Comparison of ENCODE assay signal across 19 cellular contexts in the genomic region with DNA sequence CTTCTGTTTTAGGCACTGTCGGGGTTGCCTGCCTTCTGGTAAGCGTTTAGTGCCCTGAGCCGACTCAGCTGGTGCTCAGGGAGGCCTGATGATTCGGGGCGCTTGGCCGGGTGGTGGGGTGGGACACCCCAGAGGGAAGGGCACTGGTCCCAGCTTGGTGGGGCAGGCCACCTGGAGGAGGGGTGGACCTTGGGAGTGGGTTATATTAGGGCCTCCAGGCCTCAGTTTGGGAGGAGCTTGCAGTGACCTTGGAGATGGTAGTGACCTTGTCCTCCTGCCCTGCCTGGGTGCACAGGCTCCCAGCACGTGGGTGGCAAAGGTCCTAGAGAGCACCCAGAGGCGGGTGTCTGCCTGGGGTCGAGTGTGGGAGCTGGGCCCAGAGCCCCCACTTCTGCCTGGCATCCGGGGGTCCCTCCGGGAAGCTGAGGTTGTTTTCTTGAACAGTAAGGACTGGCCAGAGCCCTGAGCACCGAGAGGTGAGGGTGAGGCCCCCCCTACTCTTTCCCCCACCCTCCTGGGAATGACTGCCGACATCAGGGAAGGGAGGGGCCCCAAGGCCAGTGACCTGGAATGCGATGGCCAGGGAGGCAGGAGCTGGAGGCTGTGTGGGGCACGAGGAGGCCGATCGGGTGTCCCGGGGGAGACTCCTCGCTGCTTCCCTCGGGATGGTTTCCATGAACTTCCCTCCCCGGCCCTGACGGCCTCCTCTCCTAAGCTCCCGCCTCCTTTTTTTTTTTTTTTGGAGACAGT.
"Had no signal": no experiment of that assay in that cellular context is flagged by ENCODE, and none has a peak within 500 bp of the region (broad histone marks: within the 10 kb centered on the region; RNA-seq: fewer than 3 reads in every experiment).

No MANE protein-coding gene starts in this region.

- DNase-seq: effector memory CD4-positive, alpha-beta T cell; heart right ventricle; hypothalamus; islet precursor cell; mucosa of descending colon; naive thymus-derived CD8-positive, alpha-beta T cell; right cardiac atrium; stimulated activated CD4-positive, alpha-beta T cell treated with anti-CD3 and anti-CD28 coated beads, Interleukin-4, amount 100 ng/mL, for 1 hour; stimulated activated CD8-positive, alpha-beta memory T cell treated with anti-CD3 and anti-CD28 coated beads, Interleukin-4, amount 100 ng/mL, for 48 hours; stimulated activated naive B cell treated with anti-CD40 and anti-IgM and Interleukin-4, amounts not matched to agents 10 μg/mL and 1 μg/mL and 100 μg/mL, for 72 hours; tibial artery; upper lobe of right lung had no signal

- H3K4me1 ChIP-seq: suprapubic skin, tibial artery had no signal

- H3K4me3 ChIP-seq: heart right ventricle, left lung, mucosa of descending colon, pancreas, smooth muscle cell, suprapubic skin, tibial artery, upper lobe of right lung, vagina had no signal

- H3K27me3 ChIP-seq: heart right ventricle, left lung, pancreas, suprapubic skin, tibial artery, upper lobe of right lung, vagina had no signal

- H3K4me3 Mint-ChIP-seq: naive thymus-derived CD8-positive, alpha-beta T cell; stimulated activated naive B cell treated with anti-CD40 and anti-IgM and Interleukin-4, amounts not matched to agents 10 μg/mL and 1 μg/mL and 100 μg/mL, for 72 hours had no signal

- H3K9me3 ChIP-seq: heart right ventricle, left lung, mucosa of descending colon, pancreas, suprapubic skin, tibial artery, upper lobe of right lung, vagina had no signal

- H3K27ac Mint-ChIP-seq: progenitor cell of endocrine pancreas had no signal

- ATAC-seq: esophagus mucosa; left lung; mucosa of descending colon; naive thymus-derived CD8-positive, alpha-beta T cell; pancreas; right cardiac atrium; stimulated activated naive B cell treated with anti-CD40 and anti-IgM and Interleukin-4, amounts not matched to agents 10 μg/mL and 1 μg/mL and 100 μg/mL, for 72 hours; upper lobe of right lung had no signal

- H3K27ac ChIP-seq: heart right ventricle, left lung, suprapubic skin, tibial artery, upper lobe of right lung, vagina had no signal

- H3K27me3 Mint-ChIP-seq: naive thymus-derived CD8-positive, alpha-beta T cell; progenitor cell of endocrine pancreas; stimulated activated naive B cell treated with anti-CD40 and anti-IgM and Interleukin-4, amounts not matched to agents 10 μg/mL and 1 μg/mL and 100 μg/mL, for 72 hours had no signal

- H3K9me3 Mint-ChIP-seq: naive thymus-derived CD8-positive, alpha-beta T cell; stimulated activated naive B cell treated with anti-CD40 and anti-IgM and Interleukin-4, amounts not matched to agents 10 μg/mL and 1 μg/mL and 100 μg/mL, for 72 hours had no signal

- H3K36me3 ChIP-seq: pancreas, vagina had no signal
